15 cellular contexts compared by ENCODE assay signal in the genomic region with DNA sequence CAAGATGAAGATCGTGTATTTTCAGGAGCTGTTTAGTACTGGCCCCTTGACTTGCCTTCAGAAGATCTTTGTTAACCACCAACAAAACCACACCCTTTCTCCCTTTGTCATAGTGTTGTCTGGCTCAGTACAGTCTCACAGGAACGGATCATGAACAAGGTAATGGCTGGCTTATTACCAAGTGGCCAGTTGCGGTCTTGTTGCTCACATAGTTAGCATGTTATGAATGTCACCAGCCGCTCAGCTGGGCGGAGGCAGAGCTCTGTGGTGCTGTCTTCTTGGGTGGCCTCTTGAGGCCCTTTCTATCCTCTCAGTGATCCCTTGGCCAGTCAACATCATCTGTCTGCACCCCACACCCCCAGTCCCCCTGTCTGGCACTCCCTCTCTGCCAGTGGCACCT. TPM values are rescaled to one million over a fixed set of nuclear protein-coding genes. Genes with fewer than 3 reads are reported as not detected.
DNase-seq lines count a peak whose midpoint lies in the region; ATAC-seq and TF ChIP-seq lines count a peak whose summit lies in the region.
"Had no signal": no experiment of that assay in that cellular context is flagged by ENCODE, and none has a peak within 500 bp of the region (broad histone marks: within the 10 kb centered on the region; RNA-seq: fewer than 3 reads in every experiment).

No MANE protein-coding gene starts in this region.

- H4K20me1 ChIP-seq in MM.1S (ENCODE audit: insufficient read depth, low read length): no peaks in the 10 kb centered on the region

- H3K79me2 ChIP-seq in MM.1S (ENCODE audit: low read length): no peaks in the 10 kb centered on the region

- BruUV-seq in MCF 10A (replicated peaks; lab: Mats Ljungman, UMichigan): no TSS peak

- no peaks in the 10 kb centered on the region for H3F3A ChIP-seq in MM.1S (ENCODE audit: insufficient read depth, low read length)

- ATAC-seq in GM18502 (IDR thresholded peaks at IDR 0.05; ENCODE audit: poor library complexity, unreplicated experiment): no peak
- no peak for ATAC-seq in sciatic nerve
- ATAC-seq: left lobe of liver had no signal

- no peak overlapping the region for H2AFZ ChIP-seq in MM.1S (ENCODE audit: low read length)

- no peak overlapping the region for H3K9ac ChIP-seq in MM.1S (ENCODE audit: low read length)

- peaks cover 27% of the 10 kb centered on the region for H3K27me3 Mint-ChIP-seq in MCF 10A (ENCODE audit: insufficient read depth, unreplicated experiment)

- no peak overlapping the region for H3K27ac ChIP-seq in MM.1S (ENCODE audit: low read length)
- H3K27ac ChIP-seq: vagina had no signal

- no peaks in the 10 kb centered on the region for H3K36me3 Mint-ChIP-seq in MCF 10A (ENCODE audit: insufficient read depth, unreplicated experiment)
- H3K36me3 Mint-ChIP-seq: activated naive CD4-positive, alpha-beta T cell treated with anti-CD3 and anti-CD28 coated beads, Interleukin-2, amount 50 U/mL, for 72 hours had no signal

- no peaks in the 10 kb centered on the region for H3K9me3 ChIP-seq in MM.1S (replicated peaks; ENCODE audit: insufficient read depth, low read length)
- H3K9me3 ChIP-seq: HAP-1, vagina had no signal

- in situ Hi-C loops in Caki2 (cut with HindIII; ENCODE audit: low pct_unique_long_range_greater_than_20kb, low sequenced_read_pairs): no loop called here

- POLR2A ChIA-PET in MCF 10A (lab: Yijun Ruan, JAX): interaction anchor here (0.6 to 0.7 kb wide), 2 partner anchors 23 to 90 kb away, joined by 3 read pairs; no protein-coding TSS in a partner anchor

- no peaks in the 10 kb centered on the region for H3K9me3 Mint-ChIP-seq in MCF 10A (ENCODE audit: unreplicated experiment)
- H3K9me3 Mint-ChIP-seq: activated naive CD4-positive, alpha-beta T cell treated with anti-CD3 and anti-CD28 coated beads, Interleukin-2, amount 50 U/mL, for 72 hours had no signal

- DNase-seq in Caki2 (ENCODE audit: low read depth) (peak; percentile 63), LHCN-M2 (ENCODE audit: low read depth) (peak; percentile 97), MCF 10A (ENCODE audit: unreplicated experiment) (peak; percentile 92), non-pigmented ciliary epithelial cell (ENCODE audit: low read depth) (peak; percentile 97), iPS-NIHi11 (ENCODE audit: low spot score) (no peak), MM.1S (no peak), sciatic nerve (ENCODE audit: low spot score) (no peak)
- DNase-seq: activated CD4-positive, alpha-beta T cell treated with anti-CD3 and anti-CD28 coated beads for 1 hour; GF-D8; NCI-H187 had no signal

- intact Hi-C loops in MCF 10A (cut with micrococcal nuclease) (loop anchor here (1.0 to 2.0 kb wide), 2 partner anchors 72 to 215 kb away; no protein-coding TSS in a partner anchor), sciatic nerve (cut with DNase I) (no loop called here)

- H3K9me2 ChIP-seq in MM.1S (replicated peaks; ENCODE audit: insufficient read depth, low read length): no peaks in the 10 kb centered on the region

- CTCF ChIA-PET in MCF 10A (lab: Yijun Ruan, JAX): interaction anchor here (1.0 to 21.5 kb wide), 4 partner anchors 20 to 218 kb away, joined by 3 to 342 read pairs (median 218); no protein-coding TSS in a partner anchor

- H3K36me3 ChIP-seq in MM.1S (replicated peaks; ENCODE audit: insufficient read depth, low read length): no peaks in the 10 kb centered on the region
- H3K36me3 ChIP-seq: HAP-1, vagina had no signal

- TF ChIP-seq CTCF in MCF 10A (IDR thresholded peaks at IDR 0.05; ENCODE audit: unreplicated experiment) (no peak), MM.1S (IDR thresholded peaks at IDR 0.05; ENCODE audit: low read length) (no peak)

- H3K4me3 ChIP-seq in MM.1S (ENCODE audit: low read length): no peak overlapping the region
- H3K4me3 ChIP-seq: HAP-1, vagina had no signal

- no peak overlapping the region for H3K27ac Mint-ChIP-seq in MCF 10A (ENCODE audit: low read depth, unreplicated experiment)

- H3K4me1 ChIP-seq in MM.1S (ENCODE audit: low read length): peaks cover 13% of the 10 kb centered on the region
- H3K4me1 ChIP-seq: HAP-1, vagina had no signal

- no peak overlapping the region for H3K4me3 Mint-ChIP-seq in MCF 10A (ENCODE audit: unreplicated experiment)

- H3K4me2 ChIP-seq in MM.1S (ENCODE audit: low read depth, low read length): no peak overlapping the region

- no peaks in the 10 kb centered on the region for H3K27me3 ChIP-seq in MM.1S (replicated peaks; ENCODE audit: insufficient read depth, low read length)
- H3K27me3 ChIP-seq: vagina had no signal

- H3K4me1 Mint-ChIP-seq in MCF 10A (ENCODE audit: insufficient read depth, unreplicated experiment): peaks cover 31% of the 10 kb centered on the region

RNA-seq across cellular contexts. Expression of a gene that starts 21.4 kb away (rescaled TPM):
- total RNA-seq in Caki2 (2014; rRNA removed; shearing (Covaris generic); ENCODE audit: low replicate concordance): 0.81 and 0.95 TPM in 2 replicates
- 6.2 and 13.4 TPM in 2 replicates for total RNA-seq in LHCN-M2 (2014; rRNA removed)
- 1.9 TPM for polyA plus RNA-seq in LHCN-M2 (2012)
- 3.4 and 3.6 TPM in 2 replicates for total RNA-seq in MCF 10A (2022)
- total RNA-seq in sciatic nerve: 6.7 TPM
- total RNA-seq: vagina had no signal

Comparison
In these comparisons a context has a peak if more than half of its experiments do, and no peak if none do; other contexts are left out.
1. DNase-seq: peak in Caki2 (single experiment), LHCN-M2 (single experiment), MCF 10A (single experiment) and non-pigmented ciliary epithelial cell (single experiment); none in iPS-NIHi11 (single experiment), MM.1S (single experiment) and sciatic nerve (single experiment).